In the genomic region with DNA sequence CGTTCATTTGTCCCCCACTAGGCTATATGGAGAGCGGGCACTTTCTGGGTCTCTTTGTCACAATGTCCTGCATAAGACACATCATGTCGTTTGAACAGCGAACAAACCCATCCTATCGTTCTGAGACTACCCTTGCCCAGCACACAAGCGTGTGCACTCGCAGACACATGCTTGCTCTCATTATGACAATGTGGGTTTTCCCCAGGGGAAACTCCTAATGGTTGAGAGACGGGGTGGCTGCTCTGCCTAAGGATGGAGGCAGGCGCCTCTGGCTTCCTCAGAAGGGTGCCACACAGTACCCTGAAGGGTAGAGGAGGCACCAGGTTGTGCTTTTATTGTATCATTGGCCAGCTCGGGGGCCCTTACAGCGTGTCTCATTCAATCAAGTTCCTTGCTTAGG, we compare ENCODE assay signal across 15 cellular contexts. TPM values are rescaled to one million over a fixed set of nuclear protein-coding genes. Genes with fewer than 3 reads are reported as not detected.
DNase-seq lines count a peak whose midpoint lies in the region; ATAC-seq and TF ChIP-seq lines count a peak whose summit lies in the region.
"Had no signal": no experiment of that assay in that cellular context is flagged by ENCODE, and none has a peak within 500 bp of the region (broad histone marks: within the 10 kb centered on the region; RNA-seq: fewer than 3 reads in every experiment).

No MANE protein-coding gene starts in this region.

- H3K4me1 Mint-ChIP-seq in activated T-cell treated with anti-CD3 and anti-CD28 coated beads, Interleukin-2, amount 50 U/mL, for 24 hours (ENCODE audit: low read depth): peaks cover 7% of the 10 kb centered on the region

- no CpG with 5 or more reads among the region's 11 CpGs for WGBS in neuronal stem cell (ENCODE audit: extremely low coverage in 2 of 2, insufficient read length in 2 of 2, insufficient replicate concordance in 1 of 2), 2 donors

- H3K4ac ChIP-seq in neuronal stem cell (ENCODE audit: low read length): no peak overlapping the region

- peaks cover 0 to under 1% of the 10 kb centered on the region in 2 donors for H3K36me3 ChIP-seq in neuronal stem cell (replicated peaks in 1 of 2; ENCODE audit: control insufficient read depth in 2 of 2, insufficient read depth in 2 of 2, low read length in 2 of 2)
- no peaks in the 10 kb centered on the region for H3K36me3 ChIP-seq in osteoblast (ENCODE audit: insufficient read depth, low read length)
- H3K36me3 ChIP-seq: SJSA1 had no signal

- no peak overlapping the region for H3K27ac ChIP-seq in neuronal stem cell (replicated peaks; ENCODE audit: low read length)
- H3K27ac ChIP-seq in osteoblast (ENCODE audit: low read depth, low read length): no peak overlapping the region
- H3K27ac ChIP-seq: SJSA1 had no signal

- H3K4me1 ChIP-seq in neuronal stem cell (ENCODE audit: control insufficient read depth in 2 of 2, insufficient read depth in 1 of 2, low read depth in 1 of 2, low read length in 2 of 2): peaks cover 3 to 6% of the 10 kb centered on the region in 2 donors
- peaks cover 14% of the 10 kb centered on the region for H3K4me1 ChIP-seq in osteoblast (ENCODE audit: insufficient read depth, low read length)

- H4K91ac ChIP-seq in neuronal stem cell (ENCODE audit: low read depth, low read length, poor library complexity): no peak overlapping the region

- H3K4me3 Mint-ChIP-seq in activated T-cell treated with anti-CD3 and anti-CD28 coated beads, Interleukin-2, amount 50 U/mL, for 24 hours: no peak overlapping the region
- H3K4me3 Mint-ChIP-seq: dendritic cell treated with granulocyte-macrophage colony-stimulating factor and Interleukin-4, amounts not matched to agents 40 ng/mL and 50 ng/mL, for 4 days had no signal

- H2AFZ ChIP-seq in neuronal stem cell (ENCODE audit: low read length) (no peak overlapping the region), osteoblast (ENCODE audit: low read length) (no peak overlapping the region)

- peak overlapping the region; percentile 26 for H2BK15ac ChIP-seq in neuronal stem cell (ENCODE audit: low read length)

- no peak overlapping the region for H3K9ac ChIP-seq in neuronal stem cell (ENCODE audit: low read depth, low read length, poor library complexity)

- no peaks in the 10 kb centered on the region for H3K79me1 ChIP-seq in neuronal stem cell (ENCODE audit: low read depth, low read length)

- peaks cover 26% of the 10 kb centered on the region for H3K27me3 Mint-ChIP-seq in activated T-cell treated with anti-CD3 and anti-CD28 coated beads, Interleukin-2, amount 50 U/mL, for 24 hours

- H3K23ac ChIP-seq in neuronal stem cell (ENCODE audit: low read depth, low read length, poor library complexity): no peak overlapping the region

- no peaks in the 10 kb centered on the region for H4K20me1 ChIP-seq in osteoblast (ENCODE audit: insufficient read depth, low read length)

- H4K8ac ChIP-seq in neuronal stem cell (ENCODE audit: low read depth, low read length): no peak overlapping the region

- peak overlapping the region; percentile 50 for H3K27ac Mint-ChIP-seq in activated T-cell treated with anti-CD3 and anti-CD28 coated beads, Interleukin-2, amount 50 U/mL, for 24 hours
- H3K27ac Mint-ChIP-seq: dendritic cell treated with granulocyte-macrophage colony-stimulating factor and Interleukin-4, amounts not matched to agents 40 ng/mL and 50 ng/mL, for 4 days had no signal

- H2BK120ac ChIP-seq in neuronal stem cell (ENCODE audit: low read depth, low read length): no peak overlapping the region

- H3K9me3 ChIP-seq in neuronal stem cell (replicated peaks in 1 of 2; ENCODE audit: control insufficient read depth in 2 of 2, insufficient read depth in 1 of 2, low read depth in 1 of 2, low read length in 2 of 2) (peaks cover 0 to under 1% of the 10 kb centered on the region in 2 donors), osteoblast (ENCODE audit: low read depth, low read length) (no peaks in the 10 kb centered on the region)

- no peak overlapping the region for H2BK12ac ChIP-seq in neuronal stem cell (ENCODE audit: low read length)

- H2AK5ac ChIP-seq in neuronal stem cell (ENCODE audit: low read depth, low read length): no peak overlapping the region

- no peaks in the 10 kb centered on the region for H3K79me2 ChIP-seq in osteoblast (ENCODE audit: insufficient read depth, low read length)

- no peak for DNase-seq in activated T-cell treated with anti-CD3 and anti-CD28 coated beads, Interleukin-2, amount 50 U/mL, for 24 hours
- DNase-seq in activated T-cell treated with anti-CD3 and anti-CD28 coated beads, Interleukin-2, amount 50 U/mL, for 1 hour: no peak
- no peak for DNase-seq in neuronal stem cell (ENCODE audit: low spot score)
- no peak for DNase-seq in left lobe of liver (ENCODE audit: low spot score)
- no peak for DNase-seq in NCI-H1417 treated with DMSO at 0.1 percent for 48 hours (lab: John Stamatoyannopoulos, UW)
- no peak for DNase-seq in osteoblast (ENCODE audit: insufficient read length, low spot score, missing footprints)
- DNase-seq: activated CD4-positive, CD25-positive, alpha-beta regulatory T cell; foreskin fibroblast; NCI-H446; stimulated activated CD4-positive, alpha-beta T cell treated with anti-CD3 and anti-CD28 coated beads, Interleukin-12 subunit alpha, Interleukin-12 subunit beta, amount 100 ng/mL, for 4 hours had no signal

- H3K4me2 ChIP-seq in neuronal stem cell (ENCODE audit: insufficient read depth, low read length, poor library complexity, severe bottlenecking): no peak overlapping the region
- H3K4me2 ChIP-seq in osteoblast (ENCODE audit: insufficient read depth, low read length): no peak overlapping the region

- H3K18ac ChIP-seq in neuronal stem cell (ENCODE audit: low read length): peak overlapping the region; percentile 11

- H3K27me3 ChIP-seq in neuronal stem cell (ENCODE audit: control insufficient read depth in 3 of 3, insufficient read depth in 3 of 3, low read depth in 1 of 3, low read length in 3 of 3) (no peaks in the 10 kb centered on the region), osteoblast (ENCODE audit: insufficient read depth, low read length) (peaks cover 24% of the 10 kb centered on the region)
- H3K27me3 ChIP-seq: SJSA1 had no signal

- peaks cover 6% of the 10 kb centered on the region for H3K9me3 Mint-ChIP-seq in activated T-cell treated with anti-CD3 and anti-CD28 coated beads, Interleukin-2, amount 50 U/mL, for 24 hours

- ATAC-seq in GM19468 (IDR thresholded peaks at IDR 0.05; ENCODE audit: extremely low read depth, unreplicated experiment): peak; percentile 43
- ATAC-seq in HG03045 (IDR thresholded peaks at IDR 0.05; ENCODE audit: unreplicated experiment): peak; percentile 84
- ATAC-seq in left lobe of liver: no peak

- no peak for TF ChIP-seq CTCF in osteoblast (IDR thresholded peaks at IDR 0.05; ENCODE audit: extremely low read depth, low read depth, low read length)

- no peak overlapping the region for H3K14ac ChIP-seq in neuronal stem cell (ENCODE audit: low read length)

- H3K4me3 ChIP-seq in neuronal stem cell (ENCODE audit: low read length in 2 of 2) (no peak overlapping the region), osteoblast (ENCODE audit: insufficient read depth, low read length) (no peak overlapping the region)
- H3K4me3 ChIP-seq: SJSA1 had no signal

- no peaks in the 10 kb centered on the region for H3K36me3 Mint-ChIP-seq in activated T-cell treated with anti-CD3 and anti-CD28 coated beads, Interleukin-2, amount 50 U/mL, for 24 hours (ENCODE audit: low read depth)

- H2BK5ac ChIP-seq in neuronal stem cell (ENCODE audit: low read length): peak overlapping the region; percentile 25

RNA-seq across cellular contexts. Expression of a gene that starts 51.0 kb away (rescaled TPM):
- 0.64 TPM for polyA plus RNA-seq in neuronal stem cell (2013, experiment 1 of 2)
- polyA plus RNA-seq in neuronal stem cell (2013, experiment 2 of 2): 0.76 TPM
- total RNA-seq in left lobe of liver: 0.58 TPM
- under 0.01 TPM in 1 of 2 replicates, not detected in the other for total RNA-seq in osteoblast
- total RNA-seq: SJSA1 had no signal
- polyA plus RNA-seq: neural cell had no signal
